ENCODE assay signal across 23 cellular contexts in genomic region chr3:120489421-120489820, GRCh38. TPM values are rescaled to one million over a fixed set of nuclear protein-coding genes. Genes with fewer than 3 reads are reported as not detected.
DNase-seq lines count a peak whose midpoint lies in the region; ATAC-seq, FAIRE-seq and TF ChIP-seq lines count a peak whose summit lies in the region.
"Had no signal": no experiment of that assay in that cellular context is flagged by ENCODE, and none has a peak within 500 bp of the region (broad histone marks: within the 10 kb centered on the region; RNA-seq: fewer than 3 reads in every experiment).

No MANE protein-coding gene starts in this region.

- no peak overlapping the region for H2BK5ac ChIP-seq in H1 (ENCODE audit: low read depth, low read length)

- intact Hi-C loops in activated CD4-positive, alpha-beta T cell treated with anti-CD3 and anti-CD28 coated beads for 36 hours (cut with DNase I, micrococcal nuclease), result no loop called here

- no peak overlapping the region for H4K8ac ChIP-seq in H1 (ENCODE audit: extremely low read depth, insufficient read depth, low read length)

- H3K14ac ChIP-seq in H1 (ENCODE audit: insufficient read length), result no peak overlapping the region

- H3K36me3 Mint-ChIP-seq in glutamatergic neuron (ENCODE audit: unreplicated experiment), result peaks cover 10% of the 10 kb centered on the region
- H3K36me3 Mint-ChIP-seq in activated CD4-positive, alpha-beta T cell treated with anti-CD3 and anti-CD28 coated beads for 36 hours (ENCODE audit: low read depth), result no peaks in the 10 kb centered on the region
- no peaks in the 10 kb centered on the region for H3K36me3 Mint-ChIP-seq in activated T-helper 17 cell treated with anti-CD3 and anti-CD28 coated beads, Interleukin-2, amount 50 U/mL, for 72 hours (ENCODE audit: low read depth)
- H3K36me3 Mint-ChIP-seq: CD4-positive, alpha-beta memory T cell had no signal

- H4K5ac ChIP-seq in H1 (ENCODE audit: insufficient read length, low read depth, low read length), result no peak overlapping the region

- TF ChIP-seq EP300 in H1 (IDR thresholded peaks at IDR 0.05; ENCODE audit: borderline replicate concordance in 1 of 2, low read depth in 2 of 2, low read length in 2 of 2), result no peak

- no peaks in the 10 kb centered on the region; a peak in 1 of 8 replicates for H3K36me3 ChIP-seq in H1 (ENCODE audit: control insufficient read depth in 2 of 4, insufficient read depth in 4 of 4, low read length in 3 of 4)

- H2BK120ac ChIP-seq in H1 (replicated peaks; ENCODE audit: low read depth, low read length), result no peak overlapping the region

- TF ChIP-seq CTCF in AG10803 (conservative IDR thresholded peaks at IDR 0.05; ENCODE audit: low read length), result no peak
- no peak for TF ChIP-seq CTCF in HFF-Myc (IDR thresholded peaks at IDR 0.05; ENCODE audit: low read depth, low read length, missing control alignments)
- TF ChIP-seq CTCF in H1 (IDR thresholded peaks at IDR 0.05; ENCODE audit: control extremely low read depth in 1 of 3, insufficient read depth in 1 of 3, low read depth in 1 of 3, low read length in 3 of 3), result no peak
- no peak for TF ChIP-seq CTCF in glutamatergic neuron (IDR thresholded peaks at IDR 0.05; ENCODE audit: partially characterized antibody, unreplicated experiment)

- H3K27me3 ChIP-seq in H1 (replicated peaks in 1 of 4; ENCODE audit: control insufficient read depth in 3 of 4, extremely low read depth in 1 of 4, insufficient read depth in 3 of 4, low read length in 3 of 4), result no peaks in the 10 kb centered on the region

- no peak overlapping the region for H3K4me3 ChIP-seq in AG10803 (ENCODE audit: low read length)
- no peak overlapping the region for H3K4me3 ChIP-seq in HFF-Myc (replicated peaks; ENCODE audit: low read depth, low read length)
- H3K4me3 ChIP-seq in H1 (ENCODE audit: extremely low read depth in 1 of 4, insufficient read depth in 2 of 4, low read depth in 3 of 4, low read length in 4 of 4), result no peak overlapping the region; a peak in 1 of 8 replicates
- H3K4me3 ChIP-seq: A549, GM23338 had no signal

- 0 out of 2 replicates have a peak overlapping the region, but pooled peaks have one; percentile 1 for H2AFZ ChIP-seq in H1 (ENCODE audit: low read length)
- H2AFZ ChIP-seq: GM23338 had no signal

- H2BK20ac ChIP-seq in H1 (ENCODE audit: low read length), result no peak overlapping the region

- H3K9me3 Mint-ChIP-seq in glutamatergic neuron (ENCODE audit: unreplicated experiment), result no peaks in the 10 kb centered on the region
- H3K9me3 Mint-ChIP-seq in activated CD4-positive, alpha-beta T cell treated with anti-CD3 and anti-CD28 coated beads for 36 hours (ENCODE audit: low read depth), result peaks cover 4% of the 10 kb centered on the region
- no peaks in the 10 kb centered on the region for H3K9me3 Mint-ChIP-seq in activated T-helper 17 cell treated with anti-CD3 and anti-CD28 coated beads, Interleukin-2, amount 50 U/mL, for 72 hours

- no peak overlapping the region for H3K4ac ChIP-seq in H1 (replicated peaks; ENCODE audit: insufficient read length, low read depth, low read length)

- POLR2A ChIA-PET in H1 (lab: Charles Lee; ENCODE audit: partially characterized antibody), result interaction anchor here (0.6 to 2.3 kb wide), 4 partner anchors 15 to 46 kb away, joined by 3 to 16 read pairs (median 6); partner anchors contain the start of gene FSTL1
- POLR2A ChIA-PET in activated CD4-positive, alpha-beta T cell treated with anti-CD3 and anti-CD28 coated beads for 36 hours (lab: Charles Lee), result no interaction called here

- no peak for ATAC-seq in activated CD4-positive, alpha-beta T cell treated with anti-CD3 and anti-CD28 coated beads for 36 hours
- ATAC-seq in activated T-helper 17 cell treated with anti-CD3 and anti-CD28 coated beads, Interleukin-2, amount 50 U/mL, for 72 hours (replicated peaks), result no peak
- no peak for ATAC-seq in HG03439 (IDR thresholded peaks at IDR 0.05; ENCODE audit: unreplicated experiment)
- ATAC-seq: A549, GM23338 had no signal

- DNase-seq in AG10803 (ENCODE audit: low read depth) (peak; percentile 52), HFF-Myc (ENCODE audit: extremely low read depth, low read depth) (peak; percentile 35), H1 (ENCODE audit: low read depth in 1 of 2, low spot score in 2 of 2) (no peak), glutamatergic neuron (no peak), SIG-M5 (lab: John Stamatoyannopoulos, UW) (no peak)
- DNase-seq in activated CD4-positive, alpha-beta T cell treated with anti-CD3 and anti-CD28 coated beads for 36 hours, result no peak
- DNase-seq: 8988T; ACHN; C1 segment of cervical spinal cord; Calu3; CD4-positive, alpha-beta memory T cell; COR-L47; DMS53; DMS79 treated with DMSO at 0.1 percent for 48 hours; GF-D8; HCEC 1CT had no signal

- H3K27ac ChIP-seq in H1 (ENCODE audit: low read depth, low read length), result no peak overlapping the region
- H3K27ac ChIP-seq: A549 had no signal

- peaks cover 0 to 8% (median 5%) of the 10 kb centered on the region in 4 experiments; a peak in 2 of 7 replicates for H3K4me1 ChIP-seq in H1 (replicated peaks in 1 of 4; ENCODE audit: control insufficient read depth in 3 of 4, insufficient read depth in 4 of 4, low read length in 3 of 4)
- H3K4me1 ChIP-seq: A549 had no signal

- TF ChIP-seq RAD21 in H1 (IDR thresholded peaks at IDR 0.05 in 1 of 2, conservative IDR thresholded peaks at IDR 0.05 in 1 of 2; ENCODE audit: low read depth in 2 of 2, low read length in 2 of 2), result no peak

- no peak overlapping the region for H4K91ac ChIP-seq in H1 (replicated peaks; ENCODE audit: insufficient read length, low read length)

- no peak overlapping the region for H3K18ac ChIP-seq in H1 (ENCODE audit: extremely low read depth, low read length)

- H3K4me1 Mint-ChIP-seq in glutamatergic neuron (ENCODE audit: low read depth, unreplicated experiment), result peaks cover 21% of the 10 kb centered on the region
- no peaks in the 10 kb centered on the region for H3K4me1 Mint-ChIP-seq in activated CD4-positive, alpha-beta T cell treated with anti-CD3 and anti-CD28 coated beads for 36 hours
- no peaks in the 10 kb centered on the region for H3K4me1 Mint-ChIP-seq in activated T-helper 17 cell treated with anti-CD3 and anti-CD28 coated beads, Interleukin-2, amount 50 U/mL, for 72 hours
- H3K4me1 Mint-ChIP-seq: CD4-positive, alpha-beta memory T cell; GM23338 had no signal

- peak overlapping the region; percentile 96 for H3K27ac Mint-ChIP-seq in glutamatergic neuron (ENCODE audit: unreplicated experiment)
- H3K27ac Mint-ChIP-seq in activated CD4-positive, alpha-beta T cell treated with anti-CD3 and anti-CD28 coated beads for 36 hours, result no peak overlapping the region
- H3K27ac Mint-ChIP-seq in activated T-helper 17 cell treated with anti-CD3 and anti-CD28 coated beads, Interleukin-2, amount 50 U/mL, for 72 hours, result no peak overlapping the region
- H3K27ac Mint-ChIP-seq: CD4-positive, alpha-beta memory T cell; GM23338 had no signal

- H3K79me1 ChIP-seq in H1 (ENCODE audit: low read depth, low read length), result no peaks in the 10 kb centered on the region

- H3K27me3 Mint-ChIP-seq in glutamatergic neuron (ENCODE audit: unreplicated experiment), result peaks cover 1% of the 10 kb centered on the region
- H3K27me3 Mint-ChIP-seq in activated CD4-positive, alpha-beta T cell treated with anti-CD3 and anti-CD28 coated beads for 36 hours, result peaks cover 22% of the 10 kb centered on the region
- peaks cover 47% of the 10 kb centered on the region for H3K27me3 Mint-ChIP-seq in activated T-helper 17 cell treated with anti-CD3 and anti-CD28 coated beads, Interleukin-2, amount 50 U/mL, for 72 hours

- H3K4me2 ChIP-seq in H1 (ENCODE audit: insufficient read depth in 1 of 2, low read depth in 2 of 2, low read length in 2 of 2), result no peak overlapping the region
- H3K4me2 ChIP-seq: A549, GM23338 had no signal

- no peak overlapping the region for H2BK12ac ChIP-seq in H1 (ENCODE audit: low read depth, low read length)

- H4K20me1 ChIP-seq in H1 (replicated peaks in 1 of 2; ENCODE audit: control insufficient read depth in 1 of 2, insufficient read depth in 2 of 2, low read length in 2 of 2), result no peaks in the 10 kb centered on the region

- no peaks in the 10 kb centered on the region for H3K23me2 ChIP-seq in H1 (ENCODE audit: low read depth, low read length)

- no peak overlapping the region for H3K56ac ChIP-seq in H1 (replicated peaks; ENCODE audit: insufficient read length, low read depth, low read length)

- no peaks in the 10 kb centered on the region for H3K79me2 ChIP-seq in H1 (ENCODE audit: control insufficient read depth in 1 of 2, insufficient read depth in 2 of 2, low read length in 2 of 2)

- no peak for TF ChIP-seq POLR2A in H1 (IDR thresholded peaks at IDR 0.05; ENCODE audit: control extremely low read depth in 1 of 2, low read depth in 2 of 2, low read length in 2 of 2)

- 80% methylated on average over 2 of the region's 2 CpGs; no CpG with 5 or more reads in 1 of the 2 experiments for WGBS in H1 (ENCODE audit: extremely low coverage in 1 of 2, insufficient coverage in 1 of 2, insufficient read length in 1 of 2, insufficient replicate concordance in 2 of 2, low coverage in 1 of 2, low lambda C conversion rate in 2 of 2, missing lambda C conversion rate in 1 of 2), 2 experiments

- no peak overlapping the region for H3K9ac ChIP-seq in H1 (replicated peaks in 1 of 4; ENCODE audit: extremely low read depth in 1 of 4, low read depth in 3 of 4, low read length in 3 of 4)

- no peak overlapping the region for H2AK5ac ChIP-seq in H1 (ENCODE audit: low read depth, low read length)

- FAIRE-seq in H1 (lab: Jason Lieb, UNC), result peak; percentile 36
- FAIRE-seq: A549, GM12891, GM18507, H54 had no signal

- no peak overlapping the region for H3K4me3 Mint-ChIP-seq in glutamatergic neuron (ENCODE audit: unreplicated experiment)
- no peak overlapping the region for H3K4me3 Mint-ChIP-seq in activated CD4-positive, alpha-beta T cell treated with anti-CD3 and anti-CD28 coated beads for 36 hours
- no peak overlapping the region for H3K4me3 Mint-ChIP-seq in activated T-helper 17 cell treated with anti-CD3 and anti-CD28 coated beads, Interleukin-2, amount 50 U/mL, for 72 hours
- H3K4me3 Mint-ChIP-seq: CD4-positive, alpha-beta memory T cell; GM23338 had no signal

- H3K23ac ChIP-seq in H1 (ENCODE audit: insufficient read length), result no peak overlapping the region

- CTCF ChIA-PET in H1 (lab: Charles Lee; ENCODE audit: partially characterized antibody), result no interaction called here
- CTCF ChIA-PET in activated CD4-positive, alpha-beta T cell treated with anti-CD3 and anti-CD28 coated beads for 36 hours (lab: Charles Lee), result no interaction called here

- no peak overlapping the region for H2BK15ac ChIP-seq in H1 (ENCODE audit: low read length)

- H3K9me3 ChIP-seq in H1 (ENCODE audit: insufficient read depth in 2 of 2, low read depth in 1 of 2, low read length in 1 of 2), result no peaks in the 10 kb centered on the region
- H3K9me3 ChIP-seq: A549 had no signal

RNA-seq across cellular contexts. Expression of gene FSTL1, which starts 38.6 kb away (rescaled TPM):
- total RNA-seq in H1 (2021; fragmentation: NEBNext Ultra II Directional; extraction: Animal tissue kit (Norgen Biotek cat#: 25700)), result 502 and 516 TPM in 2 replicates
- polyA plus RNA-seq in H1 (2011; rRNA removed), result 158 and 168 TPM in 2 replicates
- 238 TPM for polyA plus RNA-seq in H1 (2011; cell fraction: cytosol; rRNA removed)
- polyA plus RNA-seq in H1 (2011; cell fraction: nucleus; rRNA removed), result 366 TPM
- 322 to 479 TPM (median 419 TPM) in 4 replicates for polyA plus RNA-seq in H1 (2012, experiment 1 of 2)
- polyA plus RNA-seq in H1 (2012, experiment 2 of 2), result 22.7 TPM
- 296 TPM for polyA plus RNA-seq in H1 (2013, experiment 1 of 2)
- polyA plus RNA-seq in H1 (2013, experiment 2 of 2), result 334 TPM
- polyA minus RNA-seq in H1 (2011; rRNA and poly(A)+ RNA removed), result 543 and 781 TPM in 2 replicates
- polyA minus RNA-seq in H1 (2011; cell fraction: cytosol; rRNA and poly(A)+ RNA removed), result 248 TPM
- polyA minus RNA-seq in H1 (2011; cell fraction: nucleus; rRNA and poly(A)+ RNA removed), result 164 TPM
- 206 TPM for total RNA-seq in glutamatergic neuron (ENCODE audit: unreplicated experiment)
- under 1 TPM; 0.66 to 0.83 TPM for total RNA-seq in activated CD4-positive, alpha-beta T cell treated with anti-CD3 and anti-CD28 coated beads for 36 hours
- 1 to 10 TPM; 1.4 to 2.6 TPM for total RNA-seq in activated T-helper 17 cell treated with anti-CD3 and anti-CD28 coated beads, Interleukin-2, amount 50 U/mL, for 72 hours
- polyA plus RNA-seq: CD4-positive, alpha-beta memory T cell had no signal

Comparison
In these comparisons a context has a peak if more than half of its experiments do, and no peak if none do; other contexts are left out.
1. DNase-seq: peak in AG10803 (single experiment) and HFF-Myc (single experiment); none in H1 (0 of 2), glutamatergic neuron (single experiment), activated CD4-positive, alpha-beta T cell treated with anti-CD3 and anti-CD28 coated beads for 36 hours (single experiment) and SIG-M5 (single experiment).
2. RNA of gene FSTL1, which starts 38.6 kb away (total RNA-seq): 502 to 516 TPM in H1 and 206 TPM in glutamatergic neuron (single experiment); 1.4 to 2.6 TPM in activated T-helper 17 cell treated with anti-CD3 and anti-CD28 coated beads, Interleukin-2, amount 50 U/mL, for 72 hours and 0.66 to 0.83 TPM in activated CD4-positive, alpha-beta T cell treated with anti-CD3 and anti-CD28 coated beads for 36 hours; every median in the first group is over 10 times any median in the second.